Comparison of ENCODE assay signal across 1 cellular context in the genomic region with DNA sequence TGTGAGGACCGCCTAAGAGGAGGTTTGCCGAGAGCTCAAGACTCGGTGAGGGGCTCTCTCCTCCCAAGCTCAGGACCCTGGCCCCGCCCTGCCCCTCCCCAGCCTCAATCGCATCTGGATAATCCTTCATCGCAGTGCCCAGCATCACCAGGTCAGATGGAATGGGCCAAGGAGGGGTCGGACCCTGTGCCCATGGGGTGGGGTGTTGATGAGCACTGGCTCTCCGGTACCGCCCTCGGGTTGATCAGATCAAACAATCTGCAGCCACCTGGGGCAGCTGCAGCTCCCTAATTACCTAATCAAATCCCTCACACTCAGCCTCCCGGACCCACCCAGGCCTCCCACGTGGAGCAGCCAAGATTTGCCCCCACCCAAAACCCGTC.
TF ChIP-seq lines count a peak whose summit lies in the region.

No MANE protein-coding gene starts in this region.

TF ChIP-seq in IMR-90, 13 proteins besides CTCF, POLR2A, EP300 and RAD21:
- TF ChIP-seq RFX5 (IDR thresholded peaks at IDR 0.05; ENCODE audit: low read depth, low read length) (no peak), NFE2L2 (IDR thresholded peaks at IDR 0.05; ENCODE audit: low read depth, low read length) (no peak), MXI1 (IDR thresholded peaks at IDR 0.05; ENCODE audit: borderline replicate concordance, low read depth, low read length) (no peak), BHLHE40 (IDR thresholded peaks at IDR 0.05; ENCODE audit: low read depth, low read length) (no peak), MAFK (IDR thresholded peaks at IDR 0.05; ENCODE audit: low read depth, low read length) (no peak), CEBPB (IDR thresholded peaks at IDR 0.05; ENCODE audit: low read depth, low read length) (no peak), CHD1 (IDR thresholded peaks at IDR 0.05; ENCODE audit: low read depth, low read length) (no peak)
- TF ChIP-seq, protein P1, sequence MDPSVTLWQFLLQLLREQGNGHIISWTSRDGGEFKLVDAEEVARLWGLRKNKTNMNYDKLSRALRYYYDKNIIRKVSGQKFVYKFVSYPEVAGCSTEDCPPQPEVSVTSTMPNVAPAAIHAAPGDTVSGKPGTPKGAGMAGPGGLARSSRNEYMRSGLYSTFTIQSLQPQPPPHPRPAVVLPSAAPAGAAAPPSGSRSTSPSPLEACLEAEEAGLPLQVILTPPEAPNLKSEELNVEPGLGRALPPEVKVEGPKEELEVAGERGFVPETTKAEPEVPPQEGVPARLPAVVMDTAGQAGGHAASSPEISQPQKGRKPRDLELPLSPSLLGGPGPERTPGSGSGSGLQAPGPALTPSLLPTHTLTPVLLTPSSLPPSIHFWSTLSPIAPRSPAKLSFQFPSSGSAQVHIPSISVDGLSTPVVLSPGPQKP (IDR thresholded peaks at IDR 0.05; ENCODE audit: borderline replicate concordance, low read depth, low read length) = no peak
